15 cellular contexts compared by ENCODE assay signal in the genomic region with DNA sequence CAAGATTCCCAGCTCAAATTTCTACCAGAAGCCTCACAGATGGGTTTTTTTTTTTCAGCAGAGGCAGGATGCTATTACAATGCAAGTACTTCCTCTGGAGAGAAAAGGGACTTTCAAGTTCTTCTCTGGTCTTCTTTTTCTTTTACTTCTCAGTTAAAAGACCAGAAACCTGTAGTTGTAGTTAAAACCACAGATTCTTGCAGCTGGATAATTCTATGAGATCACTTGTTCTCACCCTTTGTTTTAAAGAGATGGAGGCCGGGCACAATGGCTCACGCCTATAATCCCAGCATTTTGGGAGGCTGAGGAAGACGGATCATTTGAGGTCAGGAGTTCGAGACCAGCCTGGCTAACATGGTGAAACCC. TPM values are rescaled to one million over a fixed set of nuclear protein-coding genes. Genes with fewer than 3 reads are reported as not detected.
DNase-seq lines count a peak whose midpoint lies in the region; ATAC-seq and TF ChIP-seq lines count a peak whose summit lies in the region.
"Had no signal": no experiment of that assay in that cellular context is flagged by ENCODE, and none has a peak within 500 bp of the region (broad histone marks: within the 10 kb centered on the region; RNA-seq: fewer than 3 reads in every experiment).

No MANE protein-coding gene starts in this region.

- H3K27ac Mint-ChIP-seq in effector memory CD8-positive, alpha-beta T cell, result no peak overlapping the region
- no peak overlapping the region for H3K27ac Mint-ChIP-seq in Calu3 (ENCODE audit: unreplicated experiment)
- H3K27ac Mint-ChIP-seq: dendritic cell treated with granulocyte-macrophage colony-stimulating factor and Interleukin-4, amounts not matched to agents 40 ng/mL and 50 ng/mL, for 4 days had no signal

- WGBS in psoas muscle, 3 donors, result 76 to 85% (median 81%) methylated on average over 4 of the region's 4 CpGs

- ATAC-seq in GM18907 (IDR thresholded peaks at IDR 0.05; ENCODE audit: unreplicated experiment) (peak; percentile 95), GM21529 (IDR thresholded peaks at IDR 0.05; ENCODE audit: unreplicated experiment) (peak; percentile 82), HG03045 (IDR thresholded peaks at IDR 0.05; ENCODE audit: unreplicated experiment) (peak; percentile 57), psoas muscle (no peak)
- no peak for ATAC-seq in effector memory CD8-positive, alpha-beta T cell (replicated peaks)
- ATAC-seq: Right ventricle myocardium inferior had no signal

- H3K27ac ChIP-seq in psoas muscle, result peak overlapping the region; percentile 51

- DNase-seq in psoas muscle, result no peak
- no peak for DNase-seq in retina
- DNase-seq in effector memory CD8-positive, alpha-beta T cell, result no peak
- no peak for DNase-seq in Calu3
- DNase-seq: Karpas-422, NCI-H187 treated with DMSO at 0.1 percent for 48 hours, NCI-H748 treated with DMSO at 0.1 percent for 48 hours, T-helper 9 cell had no signal

- H3K27me3 ChIP-seq in psoas muscle (ENCODE audit: insufficient read depth in 3 of 3, low read length in 2 of 3), result no peaks in the 10 kb centered on the region

- H3K9me3 Mint-ChIP-seq in effector memory CD8-positive, alpha-beta T cell, result no peaks in the 10 kb centered on the region
- no peaks in the 10 kb centered on the region for H3K9me3 Mint-ChIP-seq in Calu3 (ENCODE audit: low read depth, unreplicated experiment)
- H3K9me3 Mint-ChIP-seq: dendritic cell treated with granulocyte-macrophage colony-stimulating factor and Interleukin-4, amounts not matched to agents 40 ng/mL and 50 ng/mL, for 4 days had no signal

- intact Hi-C loops in psoas muscle (cut with DNase I) (loop anchor here in 1 of 2 donors (10.0 kb wide), 1 partner anchor 240 kb away; the partner anchor contains the start of gene TMTC1), Calu3 (cut with micrococcal nuclease; ENCODE audit: unreplicated experiment) (no loop called here)

- H3K4me1 Mint-ChIP-seq in effector memory CD8-positive, alpha-beta T cell (ENCODE audit: low read depth in 2 of 2), result no peaks in the 10 kb centered on the region
- no peaks in the 10 kb centered on the region for H3K4me1 Mint-ChIP-seq in Calu3 (ENCODE audit: low read depth, unreplicated experiment)

- no peaks in the 10 kb centered on the region for H3K9me3 ChIP-seq in psoas muscle

- no peak overlapping the region for H3K4me3 Mint-ChIP-seq in effector memory CD8-positive, alpha-beta T cell
- no peak overlapping the region for H3K4me3 Mint-ChIP-seq in Calu3 (ENCODE audit: low read depth, unreplicated experiment)
- H3K4me3 Mint-ChIP-seq: dendritic cell treated with granulocyte-macrophage colony-stimulating factor and Interleukin-4, amounts not matched to agents 40 ng/mL and 50 ng/mL, for 4 days had no signal

- peaks cover 31% of the 10 kb centered on the region for H3K4me1 ChIP-seq in psoas muscle

- CTCF ChIA-PET in Calu3 (lab: Charles Lee), result interaction anchor here (0.7 kb wide), 1 partner anchor 1296 kb away, joined by 4 read pairs; no protein-coding TSS in a partner anchor

- no peaks in the 10 kb centered on the region for H3K36me3 Mint-ChIP-seq in effector memory CD8-positive, alpha-beta T cell (ENCODE audit: insufficient read depth)
- H3K36me3 Mint-ChIP-seq in Calu3 (ENCODE audit: insufficient read depth, unreplicated experiment), result no peaks in the 10 kb centered on the region

- H3K27me3 Mint-ChIP-seq in effector memory CD8-positive, alpha-beta T cell, result peaks cover 27 to 43% of the 10 kb centered on the region in 2 donors
- H3K27me3 Mint-ChIP-seq in Calu3 (ENCODE audit: unreplicated experiment), result peaks cover 19% of the 10 kb centered on the region

- BruUV-seq in Calu3 (replicated peaks; lab: Mats Ljungman, UMichigan), result no TSS peak

- no peak for TF ChIP-seq CTCF in psoas muscle (IDR thresholded peaks at IDR 0.05)
- no peak for TF ChIP-seq CTCF in Calu3 (IDR thresholded peaks at IDR 0.05; ENCODE audit: unreplicated experiment)

- H3K4me3 ChIP-seq in psoas muscle, result no peak overlapping the region
- H3K4me3 ChIP-seq: lung, smooth muscle cell had no signal

- no peaks in the 10 kb centered on the region for H3K36me3 ChIP-seq in psoas muscle (ENCODE audit: insufficient read depth in 1 of 2, low read depth in 1 of 2)

RNA-seq across cellular contexts. Expression of gene OVCH1, which starts 47.6 kb away (rescaled TPM):
- total RNA-seq in psoas muscle (under 1 TPM; 0.10 to 0.54 (median 0.18) TPM), Calu3 (2022) (not detected in 2 replicates)
- polyA plus RNA-seq in psoas muscle, result under 1 TPM; 0.04 to 0.19 (median 0.18) TPM
- total RNA-seq: smooth muscle cell had no signal
- polyA plus RNA-seq: smooth muscle cell had no signal

Comparison
In these comparisons a context has a peak if more than half of its experiments do, and no peak if none do; other contexts are left out.
1. ATAC-seq: peak in GM18907 (single experiment), GM21529 (single experiment) and HG03045 (single experiment); none in psoas muscle (0 of 4) and effector memory CD8-positive, alpha-beta T cell (single experiment).